ENCODE assay signal across 15 cellular contexts in genomic region chr7:74283858-74284447, GRCh38. TPM values are rescaled to one million over a fixed set of nuclear protein-coding genes. Genes with fewer than 3 reads are reported as not detected.
DNase-seq lines count a peak whose midpoint lies in the region; ATAC-seq, FAIRE-seq and TF ChIP-seq lines count a peak whose summit lies in the region.
"Had no signal": no experiment of that assay in that cellular context is flagged by ENCODE, and none has a peak within 500 bp of the region (broad histone marks: within the 10 kb centered on the region; RNA-seq: fewer than 3 reads in every experiment).

No MANE protein-coding gene starts in this region.

- POLR2A ChIA-PET in K562 (lab: Yijun Ruan, JAX): interaction anchor here (0.6 to 1.0 kb wide), 4 partner anchors 13 to 662 kb away, joined by 3 to 7 read pairs (median 3); no protein-coding TSS in a partner anchor

- H3K4me1 Mint-ChIP-seq in neural crest cell: peaks cover 25% of the 10 kb centered on the region

- DNase-seq in CD1c-positive myeloid dendritic cell (ENCODE audit: extremely low spot score) (peak; percentile 38), MV-4-11 (lab: John Stamatoyannopoulos, UW) (peak; percentile 79), K562 (ENCODE audit: extremely low read depth in 1 of 4, low spot score in 3 of 4) (peak in 2 of 4 experiments; percentile 12 to 14), neural crest cell (ENCODE audit: low read depth, low spot score) (no peak), NK-92 (lab: John Stamatoyannopoulos, UW; ENCODE audit: unreplicated experiment) (no peak), 8988T (no peak)
- DNase-seq in activated T-cell treated with anti-CD3 and anti-CD28 coated beads, Interleukin-2, amount 50 U/mL, for 48 hours: no peak
- DNase-seq: activated CD4-positive, alpha-beta T cell treated with anti-CD3 and anti-CD28 coated beads, Interleukin-2, amount 10 ng/mL, durations not matched to agents 24 days and 14 days; activated T-cell treated with anti-CD3 and anti-CD28 coated beads, Interleukin-2, amount 50 U/mL, for 72 hours; AML-193; DND-41; GM23248; NCI-H2029; T-helper 1 cell had no signal

- TF ChIP-seq EP300 in K562 (IDR thresholded peaks at IDR 0.05; ENCODE audit: low read length): no peak

- FAIRE-seq in K562 (lab: Jason Lieb, UNC): no peak

- intact Hi-C loops in K562 (cut with micrococcal nuclease): loop anchor here (2.0 kb wide), 1 partner anchor 13 kb away; no protein-coding TSS in a partner anchor

- 0 out of 2 replicates have a peak overlapping the region, but pooled peaks have one; percentile 15 for H2AFZ ChIP-seq in K562 (ENCODE audit: low read depth, low read length)
- H2AFZ ChIP-seq: GM23248 had no signal

- in situ Hi-C loops in K562 (cut with MboI): no loop called here

- no peak overlapping the region for H3K4me3 ChIP-seq in K562
- H3K4me3 ChIP-seq: GM23248 had no signal

- TF ChIP-seq CTCF in K562 (IDR thresholded peaks at IDR 0.05 in 2 of 3, conservative IDR thresholded peaks at IDR 0.05 in 1 of 3; ENCODE audit: insufficient read depth in 2 of 3, low read depth in 1 of 3, low read length in 3 of 3): no peak
- no peak for TF ChIP-seq CTCF in neural crest cell (conservative IDR thresholded peaks at IDR 0.05)

- peak overlapping the region; percentile 47 for H3K4me3 Mint-ChIP-seq in neural crest cell
- H3K4me3 Mint-ChIP-seq: activated CD4-positive, alpha-beta T cell treated with anti-CD3 and anti-CD28 coated beads, Interleukin-2, amount 10 ng/mL, durations not matched to agents 24 days and 14 days; activated T-cell treated with anti-CD3 and anti-CD28 coated beads, Interleukin-2, amount 50 U/mL, for 72 hours had no signal

- no peaks in the 10 kb centered on the region for H3K36me3 Mint-ChIP-seq in neural crest cell (ENCODE audit: low read depth)

- no peaks in the 10 kb centered on the region for H3K36me3 ChIP-seq in K562 (ENCODE audit: control insufficient read depth, insufficient read depth, low read length)

- H3K27ac Mint-ChIP-seq in neural crest cell (ENCODE audit: unreplicated experiment): peak overlapping the region; percentile 67
- H3K27ac Mint-ChIP-seq: activated CD4-positive, alpha-beta T cell treated with anti-CD3 and anti-CD28 coated beads, Interleukin-2, amount 10 ng/mL, durations not matched to agents 24 days and 14 days; activated T-cell treated with anti-CD3 and anti-CD28 coated beads, Interleukin-2, amount 50 U/mL, for 72 hours had no signal

- H3K27me3 ChIP-seq in K562 (ENCODE audit: control insufficient read depth in 2 of 2, insufficient read depth in 2 of 2, low read length in 2 of 2): no peaks in the 10 kb centered on the region; a peak in 1 of 5 replicates

- no peak for TF ChIP-seq POLR2A in K562 (conservative IDR thresholded peaks at IDR 0.05)

- H4K20me1 ChIP-seq in K562 (replicated peaks; ENCODE audit: control insufficient read depth, insufficient read depth, low read length): no peaks in the 10 kb centered on the region

- 41% methylated on average over 9 of the region's 9 CpGs for WGBS in K562 (ENCODE audit: insufficient coverage, low coverage, missing lambda C conversion rate)

- peaks cover 20 to 28% of the 10 kb centered on the region in 2 experiments for H3K4me1 ChIP-seq in K562 (replicated peaks in 1 of 2; ENCODE audit: control insufficient read depth in 2 of 2, insufficient read depth in 2 of 2, low read length in 2 of 2)

- no peak overlapping the region for H3K4me2 ChIP-seq in K562 (ENCODE audit: insufficient read depth, low read length)

- no peak for ATAC-seq in K562
- no peak for ATAC-seq in HG03469 (IDR thresholded peaks at IDR 0.05; ENCODE audit: unreplicated experiment)
- ATAC-seq: activated T-cell treated with anti-CD3 and anti-CD28 coated beads, Interleukin-2, amount 50 U/mL, for 72 hours had no signal

- H3K9me1 ChIP-seq in K562 (ENCODE audit: control insufficient read depth, insufficient read depth, low read length): no peaks in the 10 kb centered on the region

- BruUV-seq in K562 (replicated peaks; lab: Mats Ljungman, UMichigan): no TSS peak

- no peaks in the 10 kb centered on the region for H3K79me2 ChIP-seq in K562 (ENCODE audit: control insufficient read depth, insufficient read depth, low read length)

- no peaks in the 10 kb centered on the region for H3K9me3 ChIP-seq in K562 (replicated peaks; ENCODE audit: control insufficient read depth, insufficient read depth, low read depth, low read length)

- no peaks in the 10 kb centered on the region for H3K9me3 Mint-ChIP-seq in neural crest cell
- H3K9me3 Mint-ChIP-seq: activated CD4-positive, alpha-beta T cell treated with anti-CD3 and anti-CD28 coated beads, Interleukin-2, amount 10 ng/mL, durations not matched to agents 24 days and 14 days; activated T-cell treated with anti-CD3 and anti-CD28 coated beads, Interleukin-2, amount 50 U/mL, for 72 hours had no signal

- peaks cover 25% of the 10 kb centered on the region for H3K27me3 Mint-ChIP-seq in neural crest cell (ENCODE audit: low read depth)

- H3K27ac ChIP-seq in K562 (ENCODE audit: extremely low read depth, low read depth, low read length): no peak overlapping the region
- H3K27ac ChIP-seq: GM23248 had no signal

- TF ChIP-seq RAD21 in K562 (CRISPR knock-in tag; conservative IDR thresholded peaks at IDR 0.05 in 1 of 2, IDR thresholded peaks at IDR 0.05 in 1 of 2): no peak

- H3K9ac ChIP-seq in K562 (ENCODE audit: insufficient read depth in 1 of 2, low read depth in 2 of 2, low read length in 2 of 2): no peak overlapping the region
- H3K9ac ChIP-seq: GM23248 had no signal

- CTCF ChIA-PET in K562 (lab: Yijun Ruan, JAX; ENCODE audit: low intra/inter-chr PET ratio): no interaction called here

TF ChIP-seq in K562, 482 proteins besides CTCF, POLR2A, EP300 and RAD21:
- TF ChIP-seq ZNF184 (CRISPR knock-in tag; IDR thresholded peaks at IDR 0.05) (no peak), ZNF224 (CRISPR knock-in tag; IDR thresholded peaks at IDR 0.05) (no peak), PTBP1 (IDR thresholded peaks at IDR 0.05; ENCODE audit: low read depth, low read length) (no peak), ZNF121 (CRISPR knock-in tag; conservative IDR thresholded peaks at IDR 0.05) (peak; percentile 81), SMAD4 (CRISPR knock-in tag; conservative IDR thresholded peaks at IDR 0.05) (no peak), BRD9 (IDR thresholded peaks at IDR 0.05; ENCODE audit: low read depth, partially characterized antibody) (no peak), SLC30A9 (CRISPR knock-in tag; IDR thresholded peaks at IDR 0.05) (no peak), RBM25 (IDR thresholded peaks at IDR 0.05; ENCODE audit: low read depth, low read length, severe bottlenecking) (peak; percentile 14), MCM2 (IDR thresholded peaks at IDR 0.05; ENCODE audit: low read depth) (no peak), KAT2B (IDR thresholded peaks at IDR 0.05; ENCODE audit: low read depth, low read length) (no peak), PPARD (CRISPR knock-in tag; IDR thresholded peaks at IDR 0.05) (no peak), BRD4 (IDR thresholded peaks at IDR 0.05) (no peak), KDM5B (IDR thresholded peaks at IDR 0.05; ENCODE audit: insufficient replicate concordance, low read depth, low read length) (no peak)

RNA-seq across cellular contexts. Expression of gene CLIP2, which starts 5.3 kb away (rescaled TPM):
- total RNA-seq in K562 (2011; cell fraction: chromatin; rRNA removed; ENCODE audit: low replicate concordance): 13.7 and 50.4 TPM in 2 replicates
- 18.6 and 27.8 TPM in 2 replicates for total RNA-seq in K562 (2011; cell fraction: nucleolus; rRNA removed)
- 13.9 and 16.6 TPM in 2 replicates for total RNA-seq in K562 (2011; cell fraction: nucleoplasm; rRNA removed)
- total RNA-seq in K562 (2014; rRNA removed): 3.4 and 4.2 TPM in 2 replicates
- 0.91 and 1.8 TPM in 2 replicates for total RNA-seq in K562 (2014; rRNA removed; fragmentation: Illumina TruSeq; extraction: Trizol)
- 3.1 and 3.8 TPM in 2 replicates for total RNA-seq in K562 (2015; rRNA removed; fragmentation: Illumina TruSeq; extraction: Trizol)
- total RNA-seq in K562 (2021): 4.3 and 5.4 TPM in 2 replicates
- 2.1 and 3.9 TPM in 2 replicates for polyA plus RNA-seq in K562 (2011; rRNA removed)
- 3.0 and 3.4 TPM in 2 replicates for polyA plus RNA-seq in K562 (2011; cell fraction: cytosol; rRNA removed)
- polyA plus RNA-seq in K562 (2011; cell fraction: nucleus; rRNA removed): 5.0 and 8.1 TPM in 2 replicates
- polyA plus RNA-seq in K562 (2012): 3.5 and 6.6 TPM in 2 replicates
- 2.5 and 2.8 TPM in 2 replicates for polyA plus RNA-seq in K562 (2014; fragmentation: Illumina TruSeq; extraction: Trizol)
- under 1 TPM; 0.07 to 0.10 TPM for polyA plus RNA-seq in K562 (2014; fragmentation: Nextera tagmentation; extraction: Ambion mirVana)
- polyA plus RNA-seq in K562 (2014; rRNA removed): 1.9 and 2.4 TPM in 2 replicates
- polyA minus RNA-seq in K562 (2011; rRNA and poly(A)+ RNA removed): 4.3 and 5.5 TPM in 2 replicates
- polyA minus RNA-seq in K562 (2011; cell fraction: cytosol; rRNA and poly(A)+ RNA removed): 5.6 and 10.7 TPM in 2 replicates
- 10.0 and 11.3 TPM in 2 replicates for polyA minus RNA-seq in K562 (2011; cell fraction: nucleus; rRNA and poly(A)+ RNA removed)
- total RNA-seq in neural crest cell: 24.0 and 26.5 TPM in 2 replicates

RNA-seq across cellular contexts. Expression of gene RFC2, which starts 29.8 kb away (rescaled TPM):
- 39.7 and 82.7 TPM in 2 replicates for total RNA-seq in K562 (2011; cell fraction: chromatin; rRNA removed; ENCODE audit: low replicate concordance)
- total RNA-seq in K562 (2011; cell fraction: nucleolus; rRNA removed): 54.0 and 64.9 TPM in 2 replicates
- total RNA-seq in K562 (2011; cell fraction: nucleoplasm; rRNA removed): 37.6 and 46.7 TPM in 2 replicates
- 93.6 and 123 TPM in 2 replicates for total RNA-seq in K562 (2014; rRNA removed)
- total RNA-seq in K562 (2014; rRNA removed; fragmentation: Illumina TruSeq; extraction: Trizol): 96.6 and 99.8 TPM in 2 replicates
- 122 and 126 TPM in 2 replicates for total RNA-seq in K562 (2015; rRNA removed; fragmentation: Illumina TruSeq; extraction: Trizol)
- 102 and 104 TPM in 2 replicates for total RNA-seq in K562 (2021)
- polyA plus RNA-seq in K562 (2011; rRNA removed): 78.2 and 109 TPM in 2 replicates
- 62.5 and 86.6 TPM in 2 replicates for polyA plus RNA-seq in K562 (2011; cell fraction: cytosol; rRNA removed)
- polyA plus RNA-seq in K562 (2011; cell fraction: nucleus; rRNA removed): 21.3 and 32.9 TPM in 2 replicates
- 86.3 and 99.6 TPM in 2 replicates for polyA plus RNA-seq in K562 (2012)
- polyA plus RNA-seq in K562 (2014; fragmentation: Illumina TruSeq; extraction: Trizol): 156 and 161 TPM in 2 replicates
- 10 to 100 TPM; 32.5 to 55.6 TPM for polyA plus RNA-seq in K562 (2014; fragmentation: Nextera tagmentation; extraction: Ambion mirVana)
- 112 and 124 TPM in 2 replicates for polyA plus RNA-seq in K562 (2014; rRNA removed)
- polyA minus RNA-seq in K562 (2011; rRNA and poly(A)+ RNA removed): 85.5 and 125 TPM in 2 replicates
- polyA minus RNA-seq in K562 (2011; cell fraction: cytosol; rRNA and poly(A)+ RNA removed): 72.1 and 79.1 TPM in 2 replicates
- 22.2 and 22.7 TPM in 2 replicates for polyA minus RNA-seq in K562 (2011; cell fraction: nucleus; rRNA and poly(A)+ RNA removed)
- 77.0 and 80.4 TPM in 2 replicates for total RNA-seq in neural crest cell

Comparison
In these comparisons a context has a peak if more than half of its experiments do, and no peak if none do; other contexts are left out.
1. DNase-seq: peak in CD1c-positive myeloid dendritic cell (single experiment) and MV-4-11 (single experiment); none in neural crest cell (single experiment), activated T-cell treated with anti-CD3 and anti-CD28 coated beads, Interleukin-2, amount 50 U/mL, for 48 hours (0 of 2), NK-92 (single experiment) and 8988T (single experiment).